18 cellular contexts compared by ENCODE assay signal in the genomic region with DNA sequence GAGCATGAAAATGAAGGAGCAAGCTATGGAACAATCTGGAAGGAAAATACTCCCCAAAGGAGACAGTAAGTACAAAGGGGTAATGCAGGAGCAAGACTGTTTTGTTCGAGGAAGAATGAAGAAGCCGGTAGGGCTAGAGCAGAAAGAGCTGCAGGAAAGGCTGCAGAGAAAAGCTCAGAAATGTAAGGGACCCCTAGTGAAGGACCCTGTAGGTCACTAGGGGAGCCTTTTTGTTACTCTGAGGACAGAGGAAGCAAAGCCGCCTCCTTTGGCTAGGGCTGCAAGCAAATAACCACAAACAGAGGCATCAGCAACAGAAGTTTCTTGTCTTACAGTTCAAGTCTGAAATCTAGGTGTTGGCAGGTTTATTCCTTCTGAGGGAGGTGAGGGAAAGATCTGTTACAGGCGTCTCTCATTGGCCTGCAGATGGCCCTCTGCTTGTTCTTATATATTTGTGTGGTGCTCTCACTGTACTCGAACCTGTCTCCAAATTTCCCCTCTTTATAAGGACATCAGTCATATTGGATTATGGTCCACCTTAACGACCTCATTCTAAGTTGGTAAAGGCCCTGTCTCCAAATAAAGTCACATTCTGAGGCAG.
"Had no signal": no experiment of that assay in that cellular context is flagged by ENCODE, and none has a peak within 500 bp of the region (broad histone marks: within the 10 kb centered on the region; RNA-seq: fewer than 3 reads in every experiment).

No MANE protein-coding gene starts in this region.

- H3K36me3 ChIP-seq: neutrophil, stomach, thoracic aorta, transverse colon had no signal

- H3K27ac ChIP-seq: foreskin keratinocyte, neutrophil, psoas muscle, stomach, thoracic aorta, transverse colon had no signal

- H3K4me3 ChIP-seq: psoas muscle, stomach, thoracic aorta, transverse colon had no signal

- H3K27me3 Mint-ChIP-seq: dendritic cell treated with granulocyte-macrophage colony-stimulating factor and Interleukin-4, amounts not matched to agents 40 ng/mL and 50 ng/mL, for 4 days; stimulated activated naive B cell treated with anti-CD40 and anti-IgM and Interleukin-4, amounts not matched to agents 10 μg/mL and 1 μg/mL and 100 μg/mL, for 72 hours had no signal

- H3K4me1 Mint-ChIP-seq: nephron progenitor cell had no signal

- DNase-seq: effector memory CD8-positive, alpha-beta T cell; erythroblast; foreskin keratinocyte; left colon; naive thymus-derived CD4-positive, alpha-beta T cell; nephron progenitor cell; psoas muscle; retina; stimulated activated CD4-positive, alpha-beta T cell treated with anti-CD3 and anti-CD28 coated beads, Interleukin-2, amount 100 ng/mL, for 24 hours; stimulated activated CD4-positive, alpha-beta T cell treated with anti-CD3 and anti-CD28 coated beads, Interleukin-4, amount 100 ng/mL, for 4 hours; stimulated activated naive B cell treated with anti-CD40 and anti-IgM and Interleukin-4, amounts not matched to agents 10 μg/mL and 1 μg/mL and 100 μg/mL, for 72 hours; stomach; substantia nigra; transverse colon had no signal

- ATAC-seq: effector memory CD8-positive, alpha-beta T cell; foreskin keratinocyte; left colon; naive thymus-derived CD4-positive, alpha-beta T cell; psoas muscle; sciatic nerve; stimulated activated naive B cell treated with anti-CD40 and anti-IgM and Interleukin-4, amounts not matched to agents 10 μg/mL and 1 μg/mL and 100 μg/mL, for 72 hours had no signal

- H3K9me3 Mint-ChIP-seq: dendritic cell treated with granulocyte-macrophage colony-stimulating factor and Interleukin-4, amounts not matched to agents 40 ng/mL and 50 ng/mL, for 4 days; effector memory CD8-positive, alpha-beta T cell; nephron progenitor cell had no signal

- H3K4me1 ChIP-seq: foreskin keratinocyte, psoas muscle, transverse colon had no signal

- H3K27ac Mint-ChIP-seq: dendritic cell treated with granulocyte-macrophage colony-stimulating factor and Interleukin-4, amounts not matched to agents 40 ng/mL and 50 ng/mL, for 4 days; effector memory CD8-positive, alpha-beta T cell; naive thymus-derived CD4-positive, alpha-beta T cell; nephron progenitor cell had no signal

- H3K4me3 Mint-ChIP-seq: dendritic cell treated with granulocyte-macrophage colony-stimulating factor and Interleukin-4, amounts not matched to agents 40 ng/mL and 50 ng/mL, for 4 days; effector memory CD8-positive, alpha-beta T cell; naive thymus-derived CD4-positive, alpha-beta T cell; nephron progenitor cell; stimulated activated naive B cell treated with anti-CD40 and anti-IgM and Interleukin-4, amounts not matched to agents 10 μg/mL and 1 μg/mL and 100 μg/mL, for 72 hours had no signal

- H3K9me3 ChIP-seq: neutrophil, psoas muscle, stomach, thoracic aorta, transverse colon had no signal

- H3K27me3 ChIP-seq: foreskin keratinocyte, neutrophil, stomach, transverse colon had no signal
